ENCODE assay signal across 23 cellular contexts in the genomic region with DNA sequence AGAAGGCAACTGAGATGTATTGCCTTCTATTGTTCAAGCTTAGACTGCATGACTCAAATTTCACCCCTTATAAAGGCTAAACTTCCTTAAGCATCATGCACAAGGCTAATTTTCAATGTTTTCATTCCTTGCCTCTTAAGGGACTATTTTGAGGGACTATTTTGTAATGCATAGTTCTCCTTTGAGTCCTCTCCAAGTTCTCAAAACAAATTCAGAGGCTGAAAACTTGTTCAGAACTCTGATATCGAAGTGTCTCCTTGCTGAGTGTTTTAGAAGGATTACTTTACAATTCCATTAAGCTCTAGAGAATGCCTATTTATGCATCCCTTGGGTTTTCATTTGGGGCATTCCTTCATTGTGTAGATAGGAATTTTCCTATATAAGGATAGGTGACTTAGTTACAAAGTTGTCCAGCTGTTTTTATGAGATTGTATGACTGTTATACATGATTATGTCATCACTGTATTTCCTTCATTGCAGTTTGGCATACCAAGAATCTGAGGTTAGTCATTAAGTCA. TPM values are rescaled to one million over a fixed set of nuclear protein-coding genes. Genes with fewer than 3 reads are reported as not detected.
DNase-seq lines count a peak whose midpoint lies in the region; ATAC-seq, FAIRE-seq and TF ChIP-seq lines count a peak whose summit lies in the region.
"Had no signal": no experiment of that assay in that cellular context is flagged by ENCODE, and none has a peak within 500 bp of the region (broad histone marks: within the 10 kb centered on the region; RNA-seq: fewer than 3 reads in every experiment).

No MANE protein-coding gene starts in this region.

- intact Hi-C loops in tibial artery (cut with DNase I; ENCODE audit: low total_unique reads): no loop called here

- H3K27ac ChIP-seq in foreskin keratinocyte (no peak overlapping the region), tibial artery (peak overlapping the region; percentile 39 to 62), RWPE1 (no peak overlapping the region)
- H3K27ac ChIP-seq: lower lobe of right lung, parathyroid adenoma, skin epidermis had no signal

- no peaks in the 10 kb centered on the region for H3K9me3 ChIP-seq in tibial artery
- H3K9me3 ChIP-seq: HAP-1, lower lobe of right lung had no signal

- TF ChIP-seq CTCF in bronchial epithelial cell (IDR thresholded peaks at IDR 0.05; ENCODE audit: insufficient read depth, low read length, severe bottlenecking) (no peak), foreskin keratinocyte (conservative IDR thresholded peaks at IDR 0.05) (no peak), tibial artery (IDR thresholded peaks at IDR 0.05) (no peak), RWPE1 (conservative IDR thresholded peaks at IDR 0.05; ENCODE audit: low read depth) (no peak)

- no peak for FAIRE-seq in bronchial epithelial cell (lab: Jason Lieb, UNC)

- POLR2A ChIA-PET in RWPE1 (lab: Yijun Ruan, JAX; ENCODE audit: low non-redundant PET): no interaction called here

- peak; percentile 43 for DNase-seq in HS-5 (ENCODE audit: low read depth)
- peak; percentile 63 for DNase-seq in bronchial epithelial cell (ENCODE audit: low read depth)
- DNase-seq in foreskin keratinocyte: peak in 1 of 2 donors; percentile 27
- no peak for DNase-seq in tibial artery
- no peak for DNase-seq in RWPE1 (ENCODE audit: low spot score)
- DNase-seq in islet precursor cell: no peak
- DNase-seq: activated B cell treated with CpG ODN at 0.5 μM for 24 hours; activated naive CD8-positive, alpha-beta T cell treated with anti-CD3 and anti-CD28 coated beads for 36 hours; activated T-cell treated with anti-CD3 and anti-CD28 coated beads, Interleukin-2, amount 50 U/mL, for 72 hours; C1 segment of cervical spinal cord; caudate nucleus; effector CD8-positive, alpha-beta T cell; lower lobe of right lung; naive B cell; NCI-H146; NCI-H2227 treated with DMSO at 0.1 percent for 48 hours; stimulated activated CD4-positive, alpha-beta T cell treated with anti-CD3 and anti-CD28 coated beads, Interleukin-4, amount 100 ng/mL, for 24 hours; T-cell had no signal

- H3K27me3 ChIP-seq in bronchial epithelial cell (ENCODE audit: control insufficient read depth, insufficient read depth, low read length) (no peaks in the 10 kb centered on the region), foreskin keratinocyte (no peaks in the 10 kb centered on the region), tibial artery (no peaks in the 10 kb centered on the region)

- peaks cover 4% of the 10 kb centered on the region for H3K4me1 ChIP-seq in foreskin keratinocyte
- H3K4me1 ChIP-seq in tibial artery: peaks cover 0 to 9% (median 0%) of the 10 kb centered on the region in 4 donors
- H3K4me1 ChIP-seq: lower lobe of right lung, parathyroid adenoma had no signal

- H3K36me3 ChIP-seq in bronchial epithelial cell (ENCODE audit: control insufficient read depth, insufficient read depth, low read length) (no peaks in the 10 kb centered on the region), tibial artery (no peaks in the 10 kb centered on the region)
- H3K36me3 ChIP-seq: HAP-1, lower lobe of right lung had no signal

- ATAC-seq in foreskin keratinocyte (peak; percentile 32), GM21367 (IDR thresholded peaks at IDR 0.05; ENCODE audit: unreplicated experiment) (no peak)
- ATAC-seq: activated T-cell treated with anti-CD3 and anti-CD28 coated beads, Interleukin-2, amount 50 U/mL, for 72 hours; lower lobe of right lung; T-cell had no signal

- H3K4me3 ChIP-seq in bronchial epithelial cell (ENCODE audit: low read depth, low read length) (no peak overlapping the region), tibial artery (no peak overlapping the region)
- H3K4me3 ChIP-seq: HAP-1, lower lobe of right lung, skin epidermis had no signal

- CTCF ChIA-PET in RWPE1 (lab: Yijun Ruan, JAX): no interaction called here

RNA-seq across cellular contexts. Expression of a gene that starts 41.7 kb away (rescaled TPM):
- total RNA-seq in bronchial epithelial cell (not detected in 2 replicates), foreskin keratinocyte (not detected in 2 replicates)
- polyA plus RNA-seq in foreskin keratinocyte: not detected in 2 replicates
- total RNA-seq: HT-29, lower lobe of right lung had no signal

Comparison
In these comparisons a context has a peak if more than half of its experiments do, and no peak if none do; other contexts are left out.
1. DNase-seq: peak in HS-5 (single experiment) and bronchial epithelial cell (single experiment); none in tibial artery (0 of 2), RWPE1 (single experiment) and islet precursor cell (single experiment).
2. H3K27ac ChIP-seq: peak in tibial artery (2 of 2); none in foreskin keratinocyte (single experiment) and RWPE1 (single experiment).